8 cellular contexts compared by ENCODE assay signal in the genomic region with DNA sequence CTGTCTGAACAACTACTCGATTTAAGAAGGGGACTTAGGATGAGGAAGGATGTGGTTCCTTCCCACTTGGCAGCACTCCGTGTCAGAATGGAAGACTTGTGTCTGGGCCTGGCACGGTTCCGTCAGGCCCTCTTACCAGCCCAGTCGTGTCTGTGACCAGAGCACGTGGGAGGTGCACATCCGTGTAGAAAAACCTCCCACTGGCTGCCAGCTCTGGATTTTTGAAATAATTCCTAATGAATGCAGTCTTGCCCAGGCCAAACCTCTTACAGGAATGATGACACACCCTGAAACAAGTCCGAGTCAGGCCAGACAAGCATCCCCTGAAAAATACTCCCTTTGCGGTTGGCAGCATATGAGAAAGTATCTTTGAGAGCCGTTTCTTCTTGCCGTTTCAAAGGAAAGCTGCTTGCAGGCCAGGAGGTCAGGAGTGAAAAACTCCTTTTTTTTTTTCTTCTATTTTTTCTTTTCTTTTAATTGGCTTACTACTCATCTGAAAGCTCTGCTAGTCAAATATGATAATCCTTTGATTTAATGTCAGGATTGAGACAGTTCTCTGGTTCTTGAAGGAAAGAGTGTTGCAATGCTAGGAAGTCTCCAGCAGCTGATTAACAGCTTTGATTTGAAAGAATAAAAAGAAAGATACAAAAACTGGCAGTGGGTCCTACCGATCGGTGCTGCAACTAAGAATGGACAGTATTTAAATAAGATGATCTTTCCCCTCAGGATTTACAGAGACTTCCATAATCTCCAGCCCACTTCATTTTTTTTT. TPM values are rescaled to one million over a fixed set of nuclear protein-coding genes. Genes with fewer than 3 reads are reported as not detected.
DNase-seq lines count a peak whose midpoint lies in the region; ATAC-seq and TF ChIP-seq lines count a peak whose summit lies in the region.

No MANE protein-coding gene starts in this region.

- H3K4me1 ChIP-seq in GM23338 (ENCODE audit: insufficient read depth): no peaks in the 10 kb centered on the region; the same call in 1 of the 2 replicates
- peaks cover 4 to 21% of the 10 kb centered on the region in 2 donors for H3K4me1 ChIP-seq in adrenal gland (replicated peaks in 1 of 2)
- H3K4me1 ChIP-seq in right cardiac atrium (ENCODE audit: control insufficient read depth, insufficient read depth, low read length): peaks cover 4% of the 10 kb centered on the region
- peaks cover 34% of the 10 kb centered on the region for H3K4me1 ChIP-seq in skeletal muscle satellite cell (ENCODE audit: control insufficient read depth, insufficient read depth, low read length)

- no peak for TF ChIP-seq POLR2A in adrenal gland (IDR thresholded peaks at IDR 0.05)

- H3K36me3 ChIP-seq in GM23338 (ENCODE audit: insufficient read depth): no peaks in the 10 kb centered on the region
- no peaks in the 10 kb centered on the region for H3K36me3 ChIP-seq in adrenal gland (replicated peaks in 1 of 2)
- H3K36me3 ChIP-seq in skeletal muscle satellite cell (ENCODE audit: insufficient read depth, low read length): peaks cover 2% of the 10 kb centered on the region

- H3K4me3 ChIP-seq in GM23338 (no peak overlapping the region), adrenal gland (no peak overlapping the region), right cardiac atrium (ENCODE audit: low read length) (no peak overlapping the region), skeletal muscle satellite cell (ENCODE audit: low read length) (peak overlapping the region; percentile 31)

- no peak overlapping the region for H3K4me3 Mint-ChIP-seq in GM23338

- H3K27ac ChIP-seq in GM23338 (ENCODE audit: low read depth) (no peak overlapping the region), adrenal gland (peak overlapping the region in 4 of 5 donors; percentile 28 to 80 (median 46)), right cardiac atrium (ENCODE audit: low read length) (peak overlapping the region; percentile 13)

- H3K4me1 Mint-ChIP-seq in GM23338: peaks cover 10% of the 10 kb centered on the region

- 53 to 64% (median 59%) methylated on average over 12 to 13 of the region's 13 CpGs for WGBS in adrenal gland, 4 donors
- WGBS in right cardiac atrium: 25% methylated on average over 13 of the region's 13 CpGs

- no peak for ATAC-seq in GM23338
- ATAC-seq in right cardiac atrium: peak; percentile 91
- no peak for ATAC-seq in HG03354 (IDR thresholded peaks at IDR 0.05; ENCODE audit: poor library complexity, severe bottlenecking, unreplicated experiment)
- no peak for ATAC-seq in GM18519 (IDR thresholded peaks at IDR 0.05; ENCODE audit: low FRiP score, unreplicated experiment)

- H3K9me2 ChIP-seq in GM23338 (ENCODE audit: insufficient read depth): no peaks in the 10 kb centered on the region

- H3K27me3 ChIP-seq in GM23338 (ENCODE audit: insufficient read depth): peaks cover 19% of the 10 kb centered on the region
- H3K27me3 ChIP-seq in adrenal gland: no peaks in the 10 kb centered on the region
- no peaks in the 10 kb centered on the region for H3K27me3 ChIP-seq in right cardiac atrium (ENCODE audit: control insufficient read depth, insufficient read depth)
- no peaks in the 10 kb centered on the region for H3K27me3 ChIP-seq in skeletal muscle satellite cell (ENCODE audit: control insufficient read depth, insufficient read depth, low read length)

- no peaks in the 10 kb centered on the region for H3K36me3 Mint-ChIP-seq in GM23338 (ENCODE audit: low read depth)

- H3K27ac Mint-ChIP-seq in GM23338: no peak overlapping the region

- DNase-seq in GM23338 (ENCODE audit: low spot score) (peak; percentile 33), adrenal gland (peak; percentile 43 to 79 (median 67)), right cardiac atrium (peak; percentile 83 to 89 (median 83))
- no peak for DNase-seq in stimulated activated naive CD4-positive, alpha-beta T cell treated with Interleukin-2 at 50 U/mL for 16 hours (lab: John Stamatoyannopoulos, UW)
- DNase-seq in activated CD4-positive, alpha-beta T cell treated with anti-CD3 and anti-CD28 coated beads for 48 hours: no peak

- no peaks in the 10 kb centered on the region for H3K9me3 Mint-ChIP-seq in GM23338

- intact Hi-C loops in adrenal gland (cut with DNase I): no loop called here
- intact Hi-C loops in right cardiac atrium (cut with DNase I): no loop called here

- H3K79me2 ChIP-seq in GM23338 (replicated peaks; ENCODE audit: insufficient read depth): no peaks in the 10 kb centered on the region

- H3F3A ChIP-seq in GM23338 (replicated peaks; ENCODE audit: low read depth): no peaks in the 10 kb centered on the region

- no peak for TF ChIP-seq CTCF in GM23338 (conservative IDR thresholded peaks at IDR 0.05; ENCODE audit: low read depth in 2 of 2)
- TF ChIP-seq CTCF in adrenal gland (IDR thresholded peaks at IDR 0.05): no peak

- H2AFZ ChIP-seq in GM23338: no peak overlapping the region

- H3K9me3 ChIP-seq in adrenal gland (replicated peaks in 1 of 3): no peaks in the 10 kb centered on the region
- no peaks in the 10 kb centered on the region for H3K9me3 ChIP-seq in right cardiac atrium (ENCODE audit: control insufficient read depth, low read length)
- H3K9me3 ChIP-seq in skeletal muscle satellite cell (replicated peaks; ENCODE audit: low read length): no peaks in the 10 kb centered on the region

- H3K4me2 ChIP-seq in GM23338 (no peak overlapping the region), skeletal muscle satellite cell (ENCODE audit: low read length) (peak overlapping the region; percentile 69)

- H3K9ac ChIP-seq in skeletal muscle satellite cell (ENCODE audit: low read depth, low read length): peak overlapping the region; percentile 78

- H3K27me3 Mint-ChIP-seq in GM23338 (ENCODE audit: insufficient read depth, low read depth, poor library complexity): peaks cover 2% of the 10 kb centered on the region

- H4K20me1 ChIP-seq in GM23338 (replicated peaks; ENCODE audit: insufficient read depth): no peaks in the 10 kb centered on the region

TF ChIP-seq in GM23338, 12 proteins besides CTCF, POLR2A, EP300 and RAD21 (continues in another document):
- TF ChIP-seq STAT1 (IDR thresholded peaks at IDR 0.05; ENCODE audit: unreplicated experiment) (no peak), ZNF114 (CRISPR knock-in tag; IDR thresholded peaks at IDR 0.05) (no peak), EZH2 (IDR thresholded peaks at IDR 0.05; ENCODE audit: low read depth, unreplicated experiment) (no peak), EZH2phosphoT487 (IDR thresholded peaks at IDR 0.05; ENCODE audit: unreplicated experiment) (no peak), POLR2AphosphoS5 (IDR thresholded peaks at IDR 0.05; ENCODE audit: low read depth) (no peak), ZNF331 (CRISPR knock-in tag; IDR thresholded peaks at IDR 0.05; ENCODE audit: low read depth) (no peak), JUNB (IDR thresholded peaks at IDR 0.05; ENCODE audit: unreplicated experiment) (no peak), NANOG (IDR thresholded peaks at IDR 0.05; ENCODE audit: borderline replicate concordance) (no peak)
- TF ChIP-seq, protein P1, sequence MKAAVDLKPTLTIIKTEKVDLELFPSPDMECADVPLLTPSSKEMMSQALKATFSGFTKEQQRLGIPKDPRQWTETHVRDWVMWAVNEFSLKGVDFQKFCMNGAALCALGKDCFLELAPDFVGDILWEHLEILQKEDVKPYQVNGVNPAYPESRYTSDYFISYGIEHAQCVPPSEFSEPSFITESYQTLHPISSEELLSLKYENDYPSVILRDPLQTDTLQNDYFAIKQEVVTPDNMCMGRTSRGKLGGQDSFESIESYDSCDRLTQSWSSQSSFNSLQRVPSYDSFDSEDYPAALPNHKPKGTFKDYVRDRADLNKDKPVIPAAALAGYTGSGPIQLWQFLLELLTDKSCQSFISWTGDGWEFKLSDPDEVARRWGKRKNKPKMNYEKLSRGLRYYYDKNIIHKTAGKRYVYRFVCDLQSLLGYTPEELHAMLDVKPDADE (IDR thresholded peaks at IDR 0.05): no peak
- TF ChIP-seq, protein P2, sequence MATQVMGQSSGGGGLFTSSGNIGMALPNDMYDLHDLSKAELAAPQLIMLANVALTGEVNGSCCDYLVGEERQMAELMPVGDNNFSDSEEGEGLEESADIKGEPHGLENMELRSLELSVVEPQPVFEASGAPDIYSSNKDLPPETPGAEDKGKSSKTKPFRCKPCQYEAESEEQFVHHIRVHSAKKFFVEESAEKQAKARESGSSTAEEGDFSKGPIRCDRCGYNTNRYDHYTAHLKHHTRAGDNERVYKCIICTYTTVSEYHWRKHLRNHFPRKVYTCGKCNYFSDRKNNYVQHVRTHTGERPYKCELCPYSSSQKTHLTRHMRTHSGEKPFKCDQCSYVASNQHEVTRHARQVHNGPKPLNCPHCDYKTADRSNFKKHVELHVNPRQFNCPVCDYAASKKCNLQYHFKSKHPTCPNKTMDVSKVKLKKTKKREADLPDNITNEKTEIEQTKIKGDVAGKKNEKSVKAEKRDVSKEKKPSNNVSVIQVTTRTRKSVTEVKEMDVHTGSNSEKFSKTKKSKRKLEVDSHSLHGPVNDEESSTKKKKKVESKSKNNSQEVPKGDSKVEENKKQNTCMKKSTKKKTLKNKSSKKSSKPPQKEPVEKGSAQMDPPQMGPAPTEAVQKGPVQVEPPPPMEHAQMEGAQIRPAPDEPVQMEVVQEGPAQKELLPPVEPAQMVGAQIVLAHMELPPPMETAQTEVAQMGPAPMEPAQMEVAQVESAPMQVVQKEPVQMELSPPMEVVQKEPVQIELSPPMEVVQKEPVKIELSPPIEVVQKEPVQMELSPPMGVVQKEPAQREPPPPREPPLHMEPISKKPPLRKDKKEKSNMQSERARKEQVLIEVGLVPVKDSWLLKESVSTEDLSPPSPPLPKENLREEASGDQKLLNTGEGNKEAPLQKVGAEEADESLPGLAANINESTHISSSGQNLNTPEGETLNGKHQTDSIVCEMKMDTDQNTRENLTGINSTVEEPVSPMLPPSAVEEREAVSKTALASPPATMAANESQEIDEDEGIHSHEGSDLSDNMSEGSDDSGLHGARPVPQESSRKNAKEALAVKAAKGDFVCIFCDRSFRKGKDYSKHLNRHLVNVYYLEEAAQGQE (IDR thresholded peaks at IDR 0.05; ENCODE audit: unreplicated experiment): no peak

RNA-seq across cellular contexts. Expression of a gene that starts 19.8 kb away (rescaled TPM):
- 3.6 and 5.0 TPM in 2 replicates for total RNA-seq in GM23338 (2014; rRNA removed; shearing (Covaris generic))
- polyA plus RNA-seq in GM23338 (2016; fragmentation: Nextera tagmentation; extraction: Ambion mirVana) (3.4 and 3.6 TPM in 2 replicates), adrenal gland (1 to 10 TPM in 2 of 3 donors, under 1 TPM in 1; 0.97 to 4.1 (median 1.1) TPM), right cardiac atrium (1.6 TPM)
- total RNA-seq in adrenal gland (10 to 100 TPM in 2 of 8 donors, 1 to 10 TPM in 6; 4.2 to 17.1 (median 7.9) TPM), right cardiac atrium (1 to 10 TPM; 3.7 to 8.5 (median 6.9) TPM)
- total RNA-seq in skeletal muscle satellite cell (2012; rRNA removed): 10.9 and 11.9 TPM in 2 replicates

Comparison
In these comparisons a context has a peak if more than half of its experiments do, and no peak if none do; other contexts are left out.
1. ATAC-seq: peak in right cardiac atrium (2 of 2); none in GM23338 (single experiment), HG03354 (single experiment) and GM18519 (single experiment).
2. DNase-seq: peak in GM23338 (single experiment), adrenal gland (7 of 7) and right cardiac atrium (3 of 3); none in stimulated activated naive CD4-positive, alpha-beta T cell treated with Interleukin-2 at 50 U/mL for 16 hours (single experiment) and activated CD4-positive, alpha-beta T cell treated with anti-CD3 and anti-CD28 coated beads for 48 hours (single experiment).